ENCODE assay signal across 2 cellular contexts in the genomic region with DNA sequence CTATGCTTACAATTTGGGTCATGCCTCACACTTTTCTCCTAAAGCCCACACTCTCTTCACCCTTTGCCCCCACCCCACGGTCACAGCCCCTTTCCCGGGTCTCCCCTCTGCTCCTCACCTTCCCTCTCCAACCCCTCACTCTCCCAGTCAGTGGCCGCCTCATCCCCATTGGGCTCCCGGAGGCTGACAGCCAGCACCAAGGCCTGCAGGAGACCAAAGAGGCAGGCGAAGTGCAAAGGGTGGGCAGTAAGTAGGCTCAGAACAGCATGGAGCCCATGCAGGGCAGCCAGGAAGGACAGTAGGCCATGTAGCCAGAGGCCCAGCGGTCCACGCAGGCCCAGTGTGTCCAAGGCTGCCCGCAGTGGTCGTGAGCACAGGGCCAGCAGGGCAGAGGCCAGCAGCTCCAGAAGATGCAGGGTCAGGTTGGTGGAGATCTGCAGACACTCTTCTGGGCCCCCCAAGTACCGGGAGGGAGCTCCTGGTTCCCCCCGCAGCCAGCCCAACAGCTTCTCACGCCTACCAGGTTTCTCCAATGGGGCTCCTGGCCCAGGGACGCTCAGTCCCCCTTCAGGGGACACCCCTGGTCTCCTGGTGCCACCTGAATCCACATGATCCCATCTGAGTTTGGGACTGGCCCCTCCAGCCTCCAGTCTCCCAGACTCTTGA.
TF ChIP-seq lines count a peak whose summit lies in the region.

No MANE protein-coding gene starts in this region.

TF ChIP-seq in SK-N-SH, 30 proteins besides CTCF, POLR2A, EP300 and RAD21:
- no peak for TF ChIP-seq ELF1 (IDR thresholded peaks at IDR 0.05)
- no peak for TF ChIP-seq SIN3A (IDR thresholded peaks at IDR 0.05; ENCODE audit: borderline replicate concordance, low read depth, low read length)
- TF ChIP-seq CHD2 (IDR thresholded peaks at IDR 0.05; ENCODE audit: low read length, partially characterized antibody), result no peak
- no peak for TF ChIP-seq NFIC (IDR thresholded peaks at IDR 0.05; ENCODE audit: borderline replicate concordance)
- TF ChIP-seq RCOR1 (IDR thresholded peaks at IDR 0.05; ENCODE audit: low read length), result no peak
- TF ChIP-seq, protein P1, sequence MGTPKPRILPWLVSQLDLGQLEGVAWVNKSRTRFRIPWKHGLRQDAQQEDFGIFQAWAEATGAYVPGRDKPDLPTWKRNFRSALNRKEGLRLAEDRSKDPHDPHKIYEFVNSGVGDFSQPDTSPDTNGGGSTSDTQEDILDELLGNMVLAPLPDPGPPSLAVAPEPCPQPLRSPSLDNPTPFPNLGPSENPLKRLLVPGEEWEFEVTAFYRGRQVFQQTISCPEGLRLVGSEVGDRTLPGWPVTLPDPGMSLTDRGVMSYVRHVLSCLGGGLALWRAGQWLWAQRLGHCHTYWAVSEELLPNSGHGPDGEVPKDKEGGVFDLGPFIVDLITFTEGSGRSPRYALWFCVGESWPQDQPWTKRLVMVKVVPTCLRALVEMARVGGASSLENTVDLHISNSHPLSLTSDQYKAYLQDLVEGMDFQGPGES (IDR thresholded peaks at IDR 0.05; ENCODE audit: low read depth, low read length), result no peak
- TF ChIP-seq FOXM1 (IDR thresholded peaks at IDR 0.05; ENCODE audit: low read depth), result no peak
- no peak for TF ChIP-seq FOSL2 (IDR thresholded peaks at IDR 0.05; ENCODE audit: borderline replicate concordance, low read depth)
- no peak for TF ChIP-seq RFX5 (IDR thresholded peaks at IDR 0.05; ENCODE audit: low read length)
- TF ChIP-seq MXI1 (IDR thresholded peaks at IDR 0.05; ENCODE audit: low read depth, low read length), result no peak

TF ChIP-seq in SK-N-SH treated with all-trans-retinoic acid at 6 μM for 48 hours, 23 proteins besides CTCF, POLR2A, EP300 and RAD21:
- TF ChIP-seq ESRRG (CRISPR knock-in tag; IDR thresholded peaks at IDR 0.05), result no peak
- no peak for TF ChIP-seq TCF4 (CRISPR knock-in tag; IDR thresholded peaks at IDR 0.05; ENCODE audit: borderline replicate concordance)
- TF ChIP-seq, protein P2, sequence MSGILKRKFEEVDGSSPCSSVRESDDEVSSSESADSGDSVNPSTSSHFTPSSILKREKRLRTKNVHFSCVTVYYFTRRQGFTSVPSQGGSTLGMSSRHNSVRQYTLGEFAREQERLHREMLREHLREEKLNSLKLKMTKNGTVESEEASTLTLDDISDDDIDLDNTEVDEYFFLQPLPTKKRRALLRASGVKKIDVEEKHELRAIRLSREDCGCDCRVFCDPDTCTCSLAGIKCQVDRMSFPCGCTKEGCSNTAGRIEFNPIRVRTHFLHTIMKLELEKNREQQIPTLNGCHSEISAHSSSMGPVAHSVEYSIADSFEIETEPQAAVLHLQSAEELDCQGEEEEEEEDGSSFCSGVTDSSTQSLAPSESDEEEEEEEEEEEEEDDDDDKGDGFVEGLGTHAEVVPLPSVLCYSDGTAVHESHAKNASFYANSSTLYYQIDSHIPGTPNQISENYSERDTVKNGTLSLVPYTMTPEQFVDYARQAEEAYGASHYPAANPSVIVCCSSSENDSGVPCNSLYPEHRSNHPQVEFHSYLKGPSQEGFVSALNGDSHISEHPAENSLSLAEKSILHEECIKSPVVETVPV (CRISPR knock-in tag; IDR thresholded peaks at IDR 0.05), result no peak
- no peak for TF ChIP-seq SNAI2 (CRISPR knock-in tag; IDR thresholded peaks at IDR 0.05)
- TF ChIP-seq, protein P3, sequence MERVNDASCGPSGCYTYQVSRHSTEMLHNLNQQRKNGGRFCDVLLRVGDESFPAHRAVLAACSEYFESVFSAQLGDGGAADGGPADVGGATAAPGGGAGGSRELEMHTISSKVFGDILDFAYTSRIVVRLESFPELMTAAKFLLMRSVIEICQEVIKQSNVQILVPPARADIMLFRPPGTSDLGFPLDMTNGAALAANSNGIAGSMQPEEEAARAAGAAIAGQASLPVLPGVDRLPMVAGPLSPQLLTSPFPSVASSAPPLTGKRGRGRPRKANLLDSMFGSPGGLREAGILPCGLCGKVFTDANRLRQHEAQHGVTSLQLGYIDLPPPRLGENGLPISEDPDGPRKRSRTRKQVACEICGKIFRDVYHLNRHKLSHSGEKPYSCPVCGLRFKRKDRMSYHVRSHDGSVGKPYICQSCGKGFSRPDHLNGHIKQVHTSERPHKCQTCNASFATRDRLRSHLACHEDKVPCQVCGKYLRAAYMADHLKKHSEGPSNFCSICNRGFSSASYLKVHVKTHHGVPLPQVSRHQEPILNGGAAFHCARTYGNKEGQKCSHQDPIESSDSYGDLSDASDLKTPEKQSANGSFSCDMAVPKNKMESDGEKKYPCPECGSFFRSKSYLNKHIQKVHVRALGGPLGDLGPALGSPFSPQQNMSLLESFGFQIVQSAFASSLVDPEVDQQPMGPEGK (CRISPR knock-in tag; IDR thresholded peaks at IDR 0.05; ENCODE audit: borderline replicate concordance), result no peak
- TF ChIP-seq ZNF8 (CRISPR knock-in tag; IDR thresholded peaks at IDR 0.05), result no peak
- TF ChIP-seq, protein P4, sequence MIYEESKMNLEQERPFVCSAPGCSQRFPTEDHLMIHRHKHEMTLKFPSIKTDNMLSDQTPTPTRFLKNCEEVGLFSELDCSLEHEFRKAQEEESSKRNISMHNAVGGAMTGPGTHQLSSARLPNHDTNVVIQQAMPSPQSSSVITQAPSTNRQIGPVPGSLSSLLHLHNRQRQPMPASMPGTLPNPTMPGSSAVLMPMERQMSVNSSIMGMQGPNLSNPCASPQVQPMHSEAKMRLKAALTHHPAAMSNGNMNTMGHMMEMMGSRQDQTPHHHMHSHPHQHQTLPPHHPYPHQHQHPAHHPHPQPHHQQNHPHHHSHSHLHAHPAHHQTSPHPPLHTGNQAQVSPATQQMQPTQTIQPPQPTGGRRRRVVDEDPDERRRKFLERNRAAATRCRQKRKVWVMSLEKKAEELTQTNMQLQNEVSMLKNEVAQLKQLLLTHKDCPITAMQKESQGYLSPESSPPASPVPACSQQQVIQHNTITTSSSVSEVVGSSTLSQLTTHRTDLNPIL (CRISPR knock-in tag; IDR thresholded peaks at IDR 0.05; ENCODE audit: low read depth), result no peak
- no peak for TF ChIP-seq TOX (CRISPR knock-in tag; IDR thresholded peaks at IDR 0.05; ENCODE audit: borderline replicate concordance)
- no peak for TF ChIP-seq ZNF565 (CRISPR knock-in tag; conservative IDR thresholded peaks at IDR 0.05; ENCODE audit: low read depth)
- TF ChIP-seq ZNF70 (CRISPR knock-in tag; IDR thresholded peaks at IDR 0.05), result no peak
- no peak for TF ChIP-seq ZFP30 (CRISPR knock-in tag; IDR thresholded peaks at IDR 0.05)
- no peak for TF ChIP-seq BACH2 (CRISPR knock-in tag; IDR thresholded peaks at IDR 0.05; ENCODE audit: borderline replicate concordance)
- no peak for TF ChIP-seq ZC3H10 (CRISPR knock-in tag; IDR thresholded peaks at IDR 0.05)
- no peak for TF ChIP-seq ISL1 (CRISPR knock-in tag; IDR thresholded peaks at IDR 0.05)
- TF ChIP-seq, protein P5, sequence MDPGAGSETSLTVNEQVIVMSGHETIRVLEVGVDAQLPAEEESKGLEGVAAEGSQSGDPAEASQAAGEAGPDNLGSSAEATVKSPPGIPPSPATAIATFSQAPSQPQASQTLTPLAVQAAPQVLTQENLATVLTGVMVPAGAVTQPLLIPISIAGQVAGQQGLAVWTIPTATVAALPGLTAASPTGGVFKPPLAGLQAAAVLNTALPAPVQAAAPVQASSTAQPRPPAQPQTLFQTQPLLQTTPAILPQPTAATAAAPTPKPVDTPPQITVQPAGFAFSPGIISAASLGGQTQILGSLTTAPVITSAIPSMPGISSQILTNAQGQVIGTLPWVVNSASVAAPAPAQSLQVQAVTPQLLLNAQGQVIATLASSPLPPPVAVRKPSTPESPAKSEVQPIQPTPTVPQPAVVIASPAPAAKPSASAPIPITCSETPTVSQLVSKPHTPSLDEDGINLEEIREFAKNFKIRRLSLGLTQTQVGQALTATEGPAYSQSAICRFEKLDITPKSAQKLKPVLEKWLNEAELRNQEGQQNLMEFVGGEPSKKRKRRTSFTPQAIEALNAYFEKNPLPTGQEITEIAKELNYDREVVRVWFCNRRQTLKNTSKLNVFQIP (CRISPR knock-in tag; IDR thresholded peaks at IDR 0.05; ENCODE audit: borderline replicate concordance, low read depth), result no peak
- TF ChIP-seq, protein P6, sequence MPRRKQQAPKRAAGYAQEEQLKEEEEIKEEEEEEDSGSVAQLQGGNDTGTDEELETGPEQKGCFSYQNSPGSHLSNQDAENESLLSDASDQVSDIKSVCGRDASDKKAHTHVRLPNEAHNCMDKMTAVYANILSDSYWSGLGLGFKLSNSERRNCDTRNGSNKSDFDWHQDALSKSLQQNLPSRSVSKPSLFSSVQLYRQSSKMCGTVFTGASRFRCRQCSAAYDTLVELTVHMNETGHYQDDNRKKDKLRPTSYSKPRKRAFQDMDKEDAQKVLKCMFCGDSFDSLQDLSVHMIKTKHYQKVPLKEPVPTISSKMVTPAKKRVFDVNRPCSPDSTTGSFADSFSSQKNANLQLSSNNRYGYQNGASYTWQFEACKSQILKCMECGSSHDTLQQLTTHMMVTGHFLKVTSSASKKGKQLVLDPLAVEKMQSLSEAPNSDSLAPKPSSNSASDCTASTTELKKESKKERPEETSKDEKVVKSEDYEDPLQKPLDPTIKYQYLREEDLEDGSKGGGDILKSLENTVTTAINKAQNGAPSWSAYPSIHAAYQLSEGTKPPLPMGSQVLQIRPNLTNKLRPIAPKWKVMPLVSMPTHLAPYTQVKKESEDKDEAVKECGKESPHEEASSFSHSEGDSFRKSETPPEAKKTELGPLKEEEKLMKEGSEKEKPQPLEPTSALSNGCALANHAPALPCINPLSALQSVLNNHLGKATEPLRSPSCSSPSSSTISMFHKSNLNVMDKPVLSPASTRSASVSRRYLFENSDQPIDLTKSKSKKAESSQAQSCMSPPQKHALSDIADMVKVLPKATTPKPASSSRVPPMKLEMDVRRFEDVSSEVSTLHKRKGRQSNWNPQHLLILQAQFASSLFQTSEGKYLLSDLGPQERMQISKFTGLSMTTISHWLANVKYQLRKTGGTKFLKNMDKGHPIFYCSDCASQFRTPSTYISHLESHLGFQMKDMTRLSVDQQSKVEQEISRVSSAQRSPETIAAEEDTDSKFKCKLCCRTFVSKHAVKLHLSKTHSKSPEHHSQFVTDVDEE (CRISPR knock-in tag; IDR thresholded peaks at IDR 0.05), result no peak
- TF ChIP-seq ARNTL (CRISPR knock-in tag; IDR thresholded peaks at IDR 0.05; ENCODE audit: borderline replicate concordance, low read depth), result no peak
- no peak for TF ChIP-seq OSR1 (CRISPR knock-in tag; IDR thresholded peaks at IDR 0.05)
